ENCODE assay signal across 22 cellular contexts in the genomic region with DNA sequence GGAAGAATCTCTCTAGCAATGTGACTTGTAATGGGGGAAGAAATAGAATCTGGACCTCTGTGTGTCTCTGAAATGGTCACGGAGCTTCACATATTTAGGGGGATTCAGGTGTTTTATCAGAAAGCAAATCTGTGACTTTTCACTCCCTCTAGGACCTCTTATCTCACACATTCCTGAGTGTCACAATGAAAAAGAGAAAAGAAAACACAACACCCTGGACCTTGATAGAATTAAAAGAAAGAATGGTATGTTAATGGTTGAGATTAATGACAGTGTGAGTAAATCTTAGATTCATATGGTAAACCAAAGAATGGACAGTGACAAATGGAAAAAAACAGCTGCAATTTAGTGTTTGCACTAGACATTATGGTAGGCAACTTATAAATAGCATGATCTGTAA.
"Had no signal": no experiment of that assay in that cellular context is flagged by ENCODE, and none has a peak within 500 bp of the region (broad histone marks: within the 10 kb centered on the region; RNA-seq: fewer than 3 reads in every experiment).

No MANE protein-coding gene starts in this region.

- H3K4me1 ChIP-seq: breast epithelium, gastroesophageal sphincter, transverse colon, uterus had no signal

- H3K36me3 ChIP-seq: breast epithelium, gastroesophageal sphincter, uterus had no signal

- H3K4me3 ChIP-seq: breast epithelium, coronary artery, gastroesophageal sphincter, lung, stomach, transverse colon, uterus had no signal

- H3K27ac ChIP-seq: breast epithelium, coronary artery, epithelial cell of prostate, gastroesophageal sphincter, stomach, transverse colon, uterus had no signal

- H3K27me3 ChIP-seq: breast epithelium, stomach, transverse colon, uterus had no signal

- ATAC-seq: activated CD4-positive, alpha-beta T cell treated with anti-CD3 and anti-CD28 coated beads for 36 hours; gastroesophageal sphincter; naive thymus-derived CD4-positive, alpha-beta T cell; stimulated activated effector memory CD8-positive, alpha-beta T cell treated with anti-CD3 and anti-CD28 coated beads, Interleukin-12 subunit alpha, Interleukin-12 subunit beta, amount 100 ng/mL, for 72 hours; T-helper 17 cell had no signal

- H3K9me3 ChIP-seq: breast epithelium, gastroesophageal sphincter, stomach, transverse colon, uterus had no signal

- DNase-seq: activated B cell treated with CpG ODN at 0.5 μM for 24 hours; activated CD4-positive, alpha-beta memory T cell treated with anti-CD3 and anti-CD28 coated beads for 36 hours; activated CD4-positive, alpha-beta T cell treated with anti-CD3 and anti-CD28 coated beads for 36 hours; activated naive CD4-positive, alpha-beta T cell treated with Interleukin-2 at 50 U/mL for 16 hours; activated naive CD8-positive, alpha-beta T cell treated with anti-CD3 and anti-CD28 coated beads for 36 hours; activated T-cell treated with anti-CD3 and anti-CD28 coated beads, Interleukin-2, amount 50 U/mL, for 48 hours; cerebellar nuclear complex; head of caudate nucleus; islet precursor cell; naive thymus-derived CD4-positive, alpha-beta T cell; retina; stimulated activated CD4-positive, alpha-beta T cell treated with anti-CD3 and anti-CD28 coated beads, Interleukin-1b, Interleukin-23, amount 100 ng/mL, for 48 hours; stomach; T-helper 17 cell; transverse colon; uterus had no signal
